ENCODE assay signal across 1 cellular context in the genomic region with DNA sequence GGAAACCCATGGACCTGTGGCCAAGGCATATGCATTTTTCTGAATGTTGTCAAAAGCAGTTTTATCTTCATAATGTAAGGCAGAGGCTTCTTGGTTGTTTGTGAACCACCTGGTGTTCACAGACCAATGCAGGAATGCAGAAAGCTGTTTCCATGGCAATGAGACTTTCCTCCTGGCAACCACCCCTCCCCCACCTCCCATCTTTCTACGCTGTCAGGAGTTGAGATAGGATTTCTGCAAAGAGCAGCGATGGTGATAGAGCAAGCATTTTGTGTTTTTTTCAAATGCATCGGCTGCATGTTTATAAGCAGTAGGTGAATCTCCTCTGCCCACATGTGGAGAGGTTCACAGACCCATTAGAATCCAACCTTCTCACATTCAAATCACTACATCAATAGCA.
TF ChIP-seq lines count a peak whose summit lies in the region.

No MANE protein-coding gene starts in this region.

TF ChIP-seq in GM23338, 12 proteins besides CTCF, POLR2A, EP300 and RAD21 (continued from another document):
- TF ChIP-seq, protein P1, sequence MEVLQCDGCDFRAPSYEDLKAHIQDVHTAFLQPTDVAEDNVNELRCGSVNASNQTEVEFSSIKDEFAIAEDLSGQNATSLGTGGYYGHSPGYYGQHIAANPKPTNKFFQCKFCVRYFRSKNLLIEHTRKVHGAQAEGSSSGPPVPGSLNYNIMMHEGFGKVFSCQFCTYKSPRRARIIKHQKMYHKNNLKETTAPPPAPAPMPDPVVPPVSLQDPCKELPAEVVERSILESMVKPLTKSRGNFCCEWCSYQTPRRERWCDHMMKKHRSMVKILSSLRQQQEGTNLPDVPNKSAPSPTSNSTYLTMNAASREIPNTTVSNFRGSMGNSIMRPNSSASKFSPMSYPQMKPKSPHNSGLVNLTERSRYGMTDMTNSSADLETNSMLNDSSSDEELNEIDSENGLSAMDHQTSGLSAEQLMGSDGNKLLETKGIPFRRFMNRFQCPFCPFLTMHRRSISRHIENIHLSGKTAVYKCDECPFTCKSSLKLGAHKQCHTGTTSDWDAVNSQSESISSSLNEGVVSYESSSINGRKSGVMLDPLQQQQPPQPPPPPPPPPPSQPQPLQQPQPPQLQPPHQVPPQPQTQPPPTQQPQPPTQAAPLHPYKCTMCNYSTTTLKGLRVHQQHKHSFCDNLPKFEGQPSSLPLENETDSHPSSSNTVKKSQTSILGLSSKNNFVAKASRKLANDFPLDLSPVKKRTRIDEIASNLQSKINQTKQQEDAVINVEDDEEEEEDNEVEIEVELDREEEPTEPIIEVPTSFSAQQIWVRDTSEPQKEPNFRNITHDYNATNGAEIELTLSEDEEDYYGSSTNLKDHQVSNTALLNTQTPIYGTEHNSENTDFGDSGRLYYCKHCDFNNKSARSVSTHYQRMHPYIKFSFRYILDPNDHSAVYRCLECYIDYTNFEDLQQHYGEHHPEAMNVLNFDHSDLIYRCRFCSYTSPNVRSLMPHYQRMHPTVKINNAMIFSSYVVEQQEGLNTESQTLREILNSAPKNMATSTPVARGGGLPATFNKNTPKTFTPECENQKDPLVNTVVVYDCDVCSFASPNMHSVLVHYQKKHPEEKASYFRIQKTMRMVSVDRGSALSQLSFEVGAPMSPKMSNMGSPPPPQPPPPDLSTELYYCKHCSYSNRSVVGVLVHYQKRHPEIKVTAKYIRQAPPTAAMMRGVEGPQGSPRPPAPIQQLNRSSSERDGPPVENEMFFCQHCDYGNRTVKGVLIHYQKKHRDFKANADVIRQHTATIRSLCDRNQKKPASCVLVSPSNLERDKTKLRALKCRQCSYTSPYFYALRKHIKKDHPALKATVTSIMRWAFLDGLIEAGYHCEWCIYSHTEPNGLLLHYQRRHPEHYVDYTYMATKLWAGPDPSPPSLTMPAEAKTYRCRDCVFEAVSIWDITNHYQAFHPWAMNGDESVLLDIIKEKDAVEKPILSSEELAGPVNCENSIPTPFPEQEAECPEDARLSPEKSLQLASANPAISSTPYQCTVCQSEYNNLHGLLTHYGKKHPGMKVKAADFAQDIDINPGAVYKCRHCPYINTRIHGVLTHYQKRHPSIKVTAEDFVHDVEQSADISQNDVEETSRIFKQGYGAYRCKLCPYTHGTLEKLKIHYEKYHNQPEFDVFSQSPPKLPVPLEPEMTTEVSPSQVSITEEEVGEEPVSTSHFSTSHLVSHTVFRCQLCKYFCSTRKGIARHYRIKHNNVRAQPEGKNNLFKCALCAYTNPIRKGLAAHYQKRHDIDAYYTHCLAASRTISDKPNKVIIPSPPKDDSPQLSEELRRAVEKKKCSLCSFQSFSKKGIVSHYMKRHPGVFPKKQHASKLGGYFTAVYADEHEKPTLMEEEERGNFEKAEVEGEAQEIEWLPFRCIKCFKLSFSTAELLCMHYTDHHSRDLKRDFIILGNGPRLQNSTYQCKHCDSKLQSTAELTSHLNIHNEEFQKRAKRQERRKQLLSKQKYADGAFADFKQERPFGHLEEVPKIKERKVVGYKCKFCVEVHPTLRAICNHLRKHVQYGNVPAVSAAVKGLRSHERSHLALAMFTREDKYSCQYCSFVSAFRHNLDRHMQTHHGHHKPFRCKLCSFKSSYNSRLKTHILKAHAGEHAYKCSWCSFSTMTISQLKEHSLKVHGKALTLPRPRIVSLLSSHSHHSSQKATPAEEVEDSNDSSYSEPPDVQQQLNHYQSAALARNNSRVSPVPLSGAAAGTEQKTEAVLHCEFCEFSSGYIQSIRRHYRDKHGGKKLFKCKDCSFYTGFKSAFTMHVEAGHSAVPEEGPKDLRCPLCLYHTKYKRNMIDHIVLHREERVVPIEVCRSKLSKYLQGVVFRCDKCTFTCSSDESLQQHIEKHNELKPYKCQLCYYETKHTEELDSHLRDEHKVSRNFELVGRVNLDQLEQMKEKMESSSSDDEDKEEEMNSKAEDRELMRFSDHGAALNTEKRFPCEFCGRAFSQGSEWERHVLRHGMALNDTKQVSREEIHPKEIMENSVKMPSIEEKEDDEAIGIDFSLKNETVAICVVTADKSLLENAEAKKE (CRISPR knock-in tag; IDR thresholded peaks at IDR 0.05): peak; percentile 52; the same call in 1 of the 2 replicates
- no peak for TF ChIP-seq JUNB (IDR thresholded peaks at IDR 0.05; ENCODE audit: unreplicated experiment)
- TF ChIP-seq, protein P2, sequence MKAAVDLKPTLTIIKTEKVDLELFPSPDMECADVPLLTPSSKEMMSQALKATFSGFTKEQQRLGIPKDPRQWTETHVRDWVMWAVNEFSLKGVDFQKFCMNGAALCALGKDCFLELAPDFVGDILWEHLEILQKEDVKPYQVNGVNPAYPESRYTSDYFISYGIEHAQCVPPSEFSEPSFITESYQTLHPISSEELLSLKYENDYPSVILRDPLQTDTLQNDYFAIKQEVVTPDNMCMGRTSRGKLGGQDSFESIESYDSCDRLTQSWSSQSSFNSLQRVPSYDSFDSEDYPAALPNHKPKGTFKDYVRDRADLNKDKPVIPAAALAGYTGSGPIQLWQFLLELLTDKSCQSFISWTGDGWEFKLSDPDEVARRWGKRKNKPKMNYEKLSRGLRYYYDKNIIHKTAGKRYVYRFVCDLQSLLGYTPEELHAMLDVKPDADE (IDR thresholded peaks at IDR 0.05): no peak
- no peak for TF ChIP-seq EZH2phosphoT487 (IDR thresholded peaks at IDR 0.05; ENCODE audit: unreplicated experiment)
- peak; percentile 42; the same call in 1 of the 2 replicates for TF ChIP-seq CREB1 (CRISPR knock-in tag; IDR thresholded peaks at IDR 0.05; ENCODE audit: low read depth)
- no peak for TF ChIP-seq STAT1 (IDR thresholded peaks at IDR 0.05; ENCODE audit: unreplicated experiment)
